ENCODE assay signal across 6 cellular contexts in genomic region chr17:75110307-75110937, GRCh38. TPM values are rescaled to one million over a fixed set of nuclear protein-coding genes. Genes with fewer than 3 reads are reported as not detected.
DNase-seq lines count a peak whose midpoint lies in the region; ATAC-seq and TF ChIP-seq lines count a peak whose summit lies in the region.

No MANE protein-coding gene starts in this region.

- peak overlapping the region; percentile 80 for H3K4me3 ChIP-seq in astrocyte of the cerebellum (ENCODE audit: low read depth, low read length)
- H3K4me3 ChIP-seq in naive thymus-derived CD4-positive, alpha-beta T cell (ENCODE audit: low read length), result peak overlapping the region; percentile 81

- CTCF ChIA-PET in naive thymus-derived CD4-positive, alpha-beta T cell (lab: Charles Lee), result interaction anchor here (0.6 to 9.3 kb wide), 11 partner anchors 9 to 99 kb away, joined by 3 to 136 read pairs (median 3); partner anchors contain the start of genes NT5C and NUP85

- intact Hi-C loops in naive thymus-derived CD4-positive, alpha-beta T cell (cut with micrococcal nuclease), result loop anchor here in 1 of 2 donors (1.0 to 5.0 kb wide), 4 partner anchors 21 to 302 kb away; partner anchors contain the start of gene NT5C

- no peak for TF ChIP-seq CTCF in astrocyte of the cerebellum (IDR thresholded peaks at IDR 0.05; ENCODE audit: low read depth, low read length, missing control alignments)

- peaks cover 23 to 25% of the 10 kb centered on the region in 2 donors for H3K4me1 ChIP-seq in naive thymus-derived CD4-positive, alpha-beta T cell (ENCODE audit: control insufficient read depth in 2 of 2, insufficient read depth in 2 of 2, low read length in 2 of 2)

- H3K4me3 Mint-ChIP-seq in naive thymus-derived CD4-positive, alpha-beta T cell, result peak overlapping the region; percentile 72 to 94 (median 89)

- H3K27me3 Mint-ChIP-seq in naive thymus-derived CD4-positive, alpha-beta T cell, result no peaks in the 10 kb centered on the region

- H3K27me3 ChIP-seq in naive thymus-derived CD4-positive, alpha-beta T cell (ENCODE audit: control insufficient read depth in 2 of 2, insufficient read depth in 2 of 2, low read length in 2 of 2), result no peaks in the 10 kb centered on the region

- DNase-seq in astrocyte of the cerebellum (ENCODE audit: low read depth) (no peak), KG1 (lab: John Stamatoyannopoulos, UW) (no peak), hippocampal formation (lab: John Stamatoyannopoulos, UW) (no peak), GM19240 (ENCODE audit: insufficient read length, low spot score) (no peak)
- no peak for DNase-seq in naive thymus-derived CD4-positive, alpha-beta T cell

- H3K9me3 Mint-ChIP-seq in naive thymus-derived CD4-positive, alpha-beta T cell, result no peaks in the 10 kb centered on the region

- peak overlapping the region; percentile 72 for H3K27ac ChIP-seq in KOPT-K1 (ENCODE audit: low read depth, low read length, poor library complexity, severe bottlenecking)
- peak overlapping the region; percentile 75 for H3K27ac ChIP-seq in naive thymus-derived CD4-positive, alpha-beta T cell (ENCODE audit: low read depth, low read length)

- ATAC-seq in naive thymus-derived CD4-positive, alpha-beta T cell, result no peak

- no peaks in the 10 kb centered on the region for H3K9me3 ChIP-seq in KOPT-K1 (ENCODE audit: insufficient read depth, low read length, poor library complexity, severe bottlenecking)
- H3K9me3 ChIP-seq in naive thymus-derived CD4-positive, alpha-beta T cell (ENCODE audit: control insufficient read depth in 2 of 3, low read length in 3 of 3), result no peaks in the 10 kb centered on the region

- POLR2A ChIA-PET in naive thymus-derived CD4-positive, alpha-beta T cell (lab: Charles Lee), result interaction anchor here (0.5 to 2.6 kb wide), 18 partner anchors 11 to 655 kb away, joined by 3 to 19 read pairs (median 4); partner anchors contain the start of genes MRPL58, NT5C, NUP85 and SLC16A5

- peak overlapping the region; percentile 68 to 93 (median 81) for H3K27ac Mint-ChIP-seq in naive thymus-derived CD4-positive, alpha-beta T cell

- H3K4me1 Mint-ChIP-seq in naive thymus-derived CD4-positive, alpha-beta T cell, result peaks cover 27 to 46% (median 39%) of the 10 kb centered on the region in 7 donors

- in situ Hi-C loops in astrocyte of the cerebellum (cut with HindIII; ENCODE audit: low sequenced_read_pairs), result no loop called here

- peaks cover 5 to 21% (median 7%) of the 10 kb centered on the region in 5 donors for H3K36me3 Mint-ChIP-seq in naive thymus-derived CD4-positive, alpha-beta T cell

- H3K36me3 ChIP-seq in KOPT-K1 (ENCODE audit: insufficient read depth, low read length), result peaks cover 2% of the 10 kb centered on the region; the same call in 1 of the 2 replicates
- H3K36me3 ChIP-seq in naive thymus-derived CD4-positive, alpha-beta T cell (ENCODE audit: control insufficient read depth in 2 of 3, insufficient read depth in 3 of 3, low read length in 3 of 3), result no peaks in the 10 kb centered on the region

RNA-seq across cellular contexts. Expression of gene ARMC7, which starts 0.7 kb away (rescaled TPM):
- 10 to 100 TPM in 4 of 5 experiments, 1 to 10 TPM in 1; 5.8 to 18.9 (median 17.8) TPM for total RNA-seq in naive thymus-derived CD4-positive, alpha-beta T cell
- 1 to 10 TPM; 1.8 to 4.4 TPM for polyA plus RNA-seq in naive thymus-derived CD4-positive, alpha-beta T cell

RNA-seq across cellular contexts. Expression of gene NT5C, which starts 21.1 kb away (rescaled TPM):
- total RNA-seq in naive thymus-derived CD4-positive, alpha-beta T cell, result 10 to 100 TPM; 23.4 to 54.8 (median 37.5) TPM
- polyA plus RNA-seq in naive thymus-derived CD4-positive, alpha-beta T cell, result 10 to 100 TPM; 31.1 to 33.1 TPM

RNA-seq across cellular contexts. Expression of gene SLC16A5, which starts 22.7 kb away (rescaled TPM):
- 10 to 100 TPM in 4 of 5 experiments, 1 to 10 TPM in 1; 9.2 to 26.3 (median 24.5) TPM for total RNA-seq in naive thymus-derived CD4-positive, alpha-beta T cell
- polyA plus RNA-seq in naive thymus-derived CD4-positive, alpha-beta T cell, result 1 to 10 TPM; 5.9 to 7.6 TPM

RNA-seq across cellular contexts. Expression of gene JPT1, which starts 43.9 kb away (rescaled TPM):
- 100 to 1,000 TPM in 1 of 5 experiments, 10 to 100 TPM in 4; 12.3 to 227 (median 29.3) TPM for total RNA-seq in naive thymus-derived CD4-positive, alpha-beta T cell
- 10 to 100 TPM; 70.0 to 72.3 TPM for polyA plus RNA-seq in naive thymus-derived CD4-positive, alpha-beta T cell
